Comparison of ENCODE assay signal across 16 cellular contexts in the genomic region with DNA sequence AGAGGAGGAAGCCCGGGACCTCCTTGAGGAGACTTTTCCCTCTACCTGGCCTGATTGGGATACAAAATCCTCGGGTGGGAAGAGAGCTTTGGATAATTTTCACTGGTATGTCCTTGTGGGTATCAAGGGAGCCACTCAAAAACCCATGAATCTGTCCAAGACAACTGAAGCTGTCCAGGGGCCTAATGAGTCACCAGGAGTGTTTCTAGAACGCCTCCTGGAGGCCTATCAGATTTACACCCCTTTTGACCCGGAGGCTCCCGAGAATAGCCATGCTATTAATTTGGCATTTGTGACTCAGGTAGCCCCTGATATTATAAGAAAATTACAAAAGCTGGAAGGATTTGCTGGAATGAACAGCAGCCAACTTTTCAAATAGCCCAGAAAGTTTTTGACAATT. TPM values are rescaled to one million over a fixed set of nuclear protein-coding genes. Genes with fewer than 3 reads are reported as not detected.
DNase-seq lines count a peak whose midpoint lies in the region; ATAC-seq and TF ChIP-seq lines count a peak whose summit lies in the region.
"Had no signal": no experiment of that assay in that cellular context is flagged by ENCODE, and none has a peak within 500 bp of the region (broad histone marks: within the 10 kb centered on the region; RNA-seq: fewer than 3 reads in every experiment).

No MANE protein-coding gene starts in this region.

- H3K36me3 ChIP-seq in OCI-LY1 (ENCODE audit: insufficient read depth, low read length), result no peaks in the 10 kb centered on the region
- H3K36me3 ChIP-seq: BLaER1 had no signal

- H3K9me3 ChIP-seq in OCI-LY1 (ENCODE audit: low read length), result no peaks in the 10 kb centered on the region
- H3K9me3 ChIP-seq: BLaER1 had no signal

- ATAC-seq in HG03045 (IDR thresholded peaks at IDR 0.05; ENCODE audit: unreplicated experiment), result no peak

- H3K27ac Mint-ChIP-seq in endothelial cell (ENCODE audit: unreplicated experiment), result no peak overlapping the region
- H3K27ac Mint-ChIP-seq: CD4-positive, alpha-beta memory T cell had no signal

- no peaks in the 10 kb centered on the region for H3K4me1 ChIP-seq in OCI-LY1 (ENCODE audit: insufficient read depth, low read length, severe bottlenecking)
- H3K4me1 ChIP-seq: BLaER1 had no signal

- no peaks in the 10 kb centered on the region for H3F3A ChIP-seq in OCI-LY1 (ENCODE audit: insufficient read depth, low read length)

- peaks cover 7% of the 10 kb centered on the region for H3K27me3 Mint-ChIP-seq in endothelial cell (ENCODE audit: unreplicated experiment)
- H3K27me3 Mint-ChIP-seq: CD4-positive, alpha-beta memory T cell had no signal

- no peak overlapping the region for H3K9ac ChIP-seq in OCI-LY1 (ENCODE audit: low read length)
- H3K9ac ChIP-seq: BLaER1 had no signal

- in situ Hi-C loops in KBM-7 (cut with MboI; ENCODE audit: low pct_unique_long_range_greater_than_20kb, low sequenced_read_pairs), result no loop called here

- no peaks in the 10 kb centered on the region for H3K9me2 ChIP-seq in OCI-LY1 (ENCODE audit: low read depth, low read length)

- no peak overlapping the region for H3K4me2 ChIP-seq in OCI-LY1 (ENCODE audit: low read length)
- H3K4me2 ChIP-seq: BLaER1 had no signal

- TF ChIP-seq CTCF in OCI-LY1 (IDR thresholded peaks at IDR 0.05; ENCODE audit: low read length) (peak; percentile 47), endothelial cell (IDR thresholded peaks at IDR 0.05; ENCODE audit: unreplicated experiment) (no peak)

- no peak overlapping the region for H2AFZ ChIP-seq in OCI-LY1 (ENCODE audit: low read length)

- no peak overlapping the region for H3K27ac ChIP-seq in OCI-LY1 (ENCODE audit: low read depth, low read length, poor library complexity, severe bottlenecking)
- H3K27ac ChIP-seq: 22Rv1, BLaER1 had no signal

- peaks cover 50% of the 10 kb centered on the region for H3K9me3 Mint-ChIP-seq in endothelial cell (ENCODE audit: unreplicated experiment)
- H3K9me3 Mint-ChIP-seq: CD4-positive, alpha-beta memory T cell had no signal

- peak overlapping the region; percentile 11 for H3K4me3 Mint-ChIP-seq in endothelial cell (ENCODE audit: unreplicated experiment)
- H3K4me3 Mint-ChIP-seq: CD14-positive monocyte; CD4-positive, alpha-beta memory T cell had no signal

- peaks cover 9% of the 10 kb centered on the region for H3K36me3 Mint-ChIP-seq in endothelial cell (ENCODE audit: low read depth, unreplicated experiment)
- H3K36me3 Mint-ChIP-seq: CD14-positive monocyte; CD4-positive, alpha-beta memory T cell had no signal

- H4K20me1 ChIP-seq in OCI-LY1 (ENCODE audit: insufficient read depth, low read length), result no peaks in the 10 kb centered on the region
- H4K20me1 ChIP-seq: BLaER1 had no signal

- H3K79me2 ChIP-seq in OCI-LY1 (ENCODE audit: insufficient read depth, low read length), result no peaks in the 10 kb centered on the region

- H3K27me3 ChIP-seq in OCI-LY1 (ENCODE audit: insufficient read depth, low read length), result no peaks in the 10 kb centered on the region
- H3K27me3 ChIP-seq: BLaER1 had no signal

- no peaks in the 10 kb centered on the region for H3K4me1 Mint-ChIP-seq in endothelial cell (ENCODE audit: unreplicated experiment)
- H3K4me1 Mint-ChIP-seq: CD14-positive monocyte; CD4-positive, alpha-beta memory T cell had no signal

- H3K4me3 ChIP-seq in OCI-LY1 (ENCODE audit: low read depth, low read length, poor library complexity, severe bottlenecking), result no peak overlapping the region
- H3K4me3 ChIP-seq: BLaER1 had no signal

- peak; percentile 11 for DNase-seq in DMS53 (lab: John Stamatoyannopoulos, UW)
- DNase-seq in DMS53 treated with DMSO at 0.1 percent for 48 hours (lab: John Stamatoyannopoulos, UW; ENCODE audit: unreplicated experiment), result no peak
- no peak for DNase-seq in endothelial cell (ENCODE audit: low spot score)
- no peak for DNase-seq in KBM-7
- DNase-seq in effector CD4-positive, alpha-beta T cell, result no peak
- DNase-seq: CD4-positive, alpha-beta memory T cell; GOT3; H7; IMR-90; Kasumi-1; KG1 had no signal

RNA-seq across cellular contexts. Expression of a gene that starts 38.6 kb away (rescaled TPM):
- 3.3 TPM for total RNA-seq in endothelial cell (ENCODE audit: unreplicated experiment)
